Comparison of ENCODE assay signal across 12 cellular contexts in genomic region chr2:222747526-222748160, GRCh38.
A peak's percentile ranks its signal among the peaks of the same experiment; 100 is the strongest.
DNase-seq lines count a peak whose midpoint lies in the region; ATAC-seq and TF ChIP-seq lines count a peak whose summit lies in the region.
"Had no signal": no experiment of that assay in that cellular context is flagged by ENCODE, and none has a peak within 500 bp of the region (broad histone marks: within the 10 kb centered on the region; RNA-seq: fewer than 3 reads in every experiment).

No MANE protein-coding gene starts in this region.

- H3K79me2 ChIP-seq in SK-N-SH (ENCODE audit: insufficient read depth), result no peaks in the 10 kb centered on the region

- TF ChIP-seq RAD21 in SK-N-SH (IDR thresholded peaks at IDR 0.05; ENCODE audit: low read length), result no peak

- H3K4me1 ChIP-seq in HAP-1 (peaks cover 30% of the 10 kb centered on the region), SK-N-SH (ENCODE audit: control insufficient read depth in 1 of 2, insufficient read depth in 2 of 2, low read depth in 1 of 2, low read length in 1 of 2) (peaks cover 0 to 5% of the 10 kb centered on the region in 2 experiments; a peak in 2 of 4 replicates)

- TF ChIP-seq EP300 in SK-N-SH (IDR thresholded peaks at IDR 0.05; ENCODE audit: borderline replicate concordance in 1 of 2, low read depth in 1 of 2, low read length in 1 of 2), result no peak

- H3K36me3 ChIP-seq in HAP-1 (replicated peaks), result no peaks in the 10 kb centered on the region
- H3K36me3 ChIP-seq in SK-N-SH (replicated peaks in 1 of 2; ENCODE audit: control insufficient read depth in 1 of 2, insufficient read depth in 2 of 2, low read length in 1 of 2), result no peaks in the 10 kb centered on the region
- H3K36me3 ChIP-seq: WERI-Rb-1 had no signal

- H3K9me2 ChIP-seq in SK-N-SH, result no peaks in the 10 kb centered on the region

- POLR2A ChIA-PET in SK-N-SH (lab: Yijun Ruan, JAX), result no interaction called here

- no peak overlapping the region for H3K9ac ChIP-seq in SK-N-SH

- ATAC-seq in HG03442 (IDR thresholded peaks at IDR 0.05; ENCODE audit: unreplicated experiment) (peak; percentile 80), HG02623 (IDR thresholded peaks at IDR 0.05; ENCODE audit: unreplicated experiment) (no peak)
- ATAC-seq: naive thymus-derived CD4-positive, alpha-beta T cell had no signal

- in situ Hi-C loops in HAP-1 (cut with MboI; ENCODE audit: low sequenced_read_pairs), result no loop called here

- DNase-seq in GM19240 (ENCODE audit: insufficient read length, low spot score) (peak; percentile 11), HAP-1 (ENCODE audit: low spot score in 2 of 2) (peak; percentile 60 to 71), renal cortical epithelial cell (ENCODE audit: low read depth) (peak; percentile 13), SK-N-SH (no peak), kidney glomerular epithelial cell (lab: John Stamatoyannopoulos, UW) (no peak)
- DNase-seq: cerebellar nuclear complex; naive thymus-derived CD4-positive, alpha-beta T cell; NCI-H345; SHP77 treated with DMSO at 0.1 percent for 48 hours; WERI-Rb-1 had no signal

- H3K4me2 ChIP-seq in SK-N-SH, result no peak overlapping the region

- H3K9me3 ChIP-seq in HAP-1 (no peaks in the 10 kb centered on the region), SK-N-SH (no peaks in the 10 kb centered on the region)

- 89% methylated on average over 5 of the region's 5 CpGs for WGBS in SK-N-SH (ENCODE audit: low lambda C conversion rate)

- no peak overlapping the region for H2AFZ ChIP-seq in SK-N-SH (ENCODE audit: low read depth)

- CTCF ChIA-PET in SK-N-SH (lab: Yijun Ruan, JAX), result no interaction called here

- TF ChIP-seq CTCF in SK-N-SH (IDR thresholded peaks at IDR 0.05), result no peak

- H3K4me3 ChIP-seq in HAP-1 (no peak overlapping the region), SK-N-SH (ENCODE audit: low read depth in 2 of 2, low read length in 1 of 2) (no peak overlapping the region)

- no peaks in the 10 kb centered on the region for H3F3A ChIP-seq in SK-N-SH (replicated peaks; ENCODE audit: insufficient read depth)

- H4K20me1 ChIP-seq in SK-N-SH (ENCODE audit: insufficient read depth), result no peaks in the 10 kb centered on the region

- no peaks in the 10 kb centered on the region for H3K27me3 ChIP-seq in HAP-1 (ENCODE audit: low read depth)
- no peaks in the 10 kb centered on the region for H3K27me3 ChIP-seq in SK-N-SH (ENCODE audit: insufficient read depth)

- H3K27ac ChIP-seq in SK-N-SH (ENCODE audit: low read depth in 2 of 2, low read length in 1 of 2), result no peak overlapping the region
- H3K27ac ChIP-seq: WERI-Rb-1 had no signal

TF ChIP-seq in SK-N-SH, 30 proteins besides CTCF, POLR2A, EP300 and RAD21:
- TF ChIP-seq TAF1 (IDR thresholded peaks at IDR 0.05; ENCODE audit: borderline replicate concordance, low read depth, low read length), result no peak
- no peak for TF ChIP-seq MEF2A (IDR thresholded peaks at IDR 0.05; ENCODE audit: borderline replicate concordance, low read depth)
- no peak for TF ChIP-seq PBX3 (IDR thresholded peaks at IDR 0.05)
- no peak for TF ChIP-seq GABPA (IDR thresholded peaks at IDR 0.05; ENCODE audit: low read depth)
- no peak for TF ChIP-seq NFIC (IDR thresholded peaks at IDR 0.05; ENCODE audit: borderline replicate concordance)
- no peak for TF ChIP-seq RCOR1 (IDR thresholded peaks at IDR 0.05; ENCODE audit: low read length)

Comparison
In these comparisons a context has a peak if more than half of its experiments do, and no peak if none do; other contexts are left out.
1. DNase-seq: peak in GM19240 (single experiment), HAP-1 (2 of 2) and renal cortical epithelial cell (single experiment); none in SK-N-SH (single experiment) and kidney glomerular epithelial cell (single experiment).